In genomic region chr7:103344453-103345149, GRCh38 we compare ENCODE assay signal across 1 cellular context.
TF ChIP-seq lines count a peak whose summit lies in the region.

A gene with protein sequence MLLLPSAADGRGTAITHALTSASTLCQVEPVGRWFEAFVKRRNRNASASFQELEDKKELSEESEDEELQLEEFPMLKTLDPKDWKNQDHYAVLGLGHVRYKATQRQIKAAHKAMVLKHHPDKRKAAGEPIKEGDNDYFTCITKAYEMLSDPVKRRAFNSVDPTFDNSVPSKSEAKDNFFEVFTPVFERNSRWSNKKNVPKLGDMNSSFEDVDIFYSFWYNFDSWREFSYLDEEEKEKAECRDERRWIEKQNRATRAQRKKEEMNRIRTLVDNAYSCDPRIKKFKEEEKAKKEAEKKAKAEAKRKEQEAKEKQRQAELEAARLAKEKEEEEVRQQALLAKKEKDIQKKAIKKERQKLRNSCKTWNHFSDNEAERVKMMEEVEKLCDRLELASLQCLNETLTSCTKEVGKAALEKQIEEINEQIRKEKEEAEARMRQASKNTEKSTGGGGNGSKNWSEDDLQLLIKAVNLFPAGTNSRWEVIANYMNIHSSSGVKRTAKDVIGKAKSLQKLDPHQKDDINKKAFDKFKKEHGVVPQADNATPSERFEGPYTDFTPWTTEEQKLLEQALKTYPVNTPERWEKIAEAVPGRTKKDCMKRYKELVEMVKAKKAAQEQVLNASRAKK (minus strand): TSS chr7:103344767. CDS start chr7:103344622, 145 bp downstream.

TF ChIP-seq in HepG2, 621 proteins besides CTCF, POLR2A, EP300 and RAD21 (continued from another document):
- TF ChIP-seq ETV6 (CRISPR knock-in tag; conservative IDR thresholded peaks at IDR 0.05) = peak; percentile 76
- TF ChIP-seq CBFB (CRISPR knock-in tag; IDR thresholded peaks at IDR 0.05) = peak; percentile 88
- TF ChIP-seq ZNF430 (CRISPR knock-in tag; IDR thresholded peaks at IDR 0.05) = no peak
- TF ChIP-seq ZMYM2 (CRISPR knock-in tag; IDR thresholded peaks at IDR 0.05) = peak; percentile 64; the same call in 1 of the 2 replicates
- TF ChIP-seq ZNF138 (CRISPR knock-in tag; IDR thresholded peaks at IDR 0.05; ENCODE audit: low read depth) = no peak
- no peak for TF ChIP-seq LBX2 (CRISPR knock-in tag; IDR thresholded peaks at IDR 0.05; ENCODE audit: borderline replicate concordance)
- peak; percentile 40; the same call in 1 of the 2 replicates for TF ChIP-seq FOXO1 (CRISPR knock-in tag; IDR thresholded peaks at IDR 0.05)
- no peak for TF ChIP-seq SRSF4 (IDR thresholded peaks at IDR 0.05; ENCODE audit: low read depth, low read length, poor library complexity, severe bottlenecking)
- 0 out of 2 replicates have a peak, but pooled peaks have one; percentile 66 for TF ChIP-seq ZNF816 (CRISPR knock-in tag; IDR thresholded peaks at IDR 0.05; ENCODE audit: borderline replicate concordance)
- TF ChIP-seq HNRNPH1 (optimal IDR thresholded peaks at IDR 0.05; ENCODE audit: low read depth, low read length) = no peak
- peak; percentile 57 for TF ChIP-seq RARA (CRISPR knock-in tag; IDR thresholded peaks at IDR 0.05)
- TF ChIP-seq, protein P1, sequence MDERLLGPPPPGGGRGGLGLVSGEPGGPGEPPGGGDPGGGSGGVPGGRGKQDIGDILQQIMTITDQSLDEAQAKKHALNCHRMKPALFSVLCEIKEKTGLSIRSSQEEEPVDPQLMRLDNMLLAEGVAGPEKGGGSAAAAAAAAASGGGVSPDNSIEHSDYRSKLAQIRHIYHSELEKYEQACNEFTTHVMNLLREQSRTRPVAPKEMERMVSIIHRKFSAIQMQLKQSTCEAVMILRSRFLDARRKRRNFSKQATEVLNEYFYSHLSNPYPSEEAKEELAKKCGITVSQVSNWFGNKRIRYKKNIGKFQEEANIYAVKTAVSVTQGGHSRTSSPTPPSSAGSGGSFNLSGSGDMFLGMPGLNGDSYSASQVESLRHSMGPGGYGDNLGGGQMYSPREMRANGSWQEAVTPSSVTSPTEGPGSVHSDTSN (CRISPR knock-in tag; IDR thresholded peaks at IDR 0.05) = no peak
- TF ChIP-seq, protein P2, sequence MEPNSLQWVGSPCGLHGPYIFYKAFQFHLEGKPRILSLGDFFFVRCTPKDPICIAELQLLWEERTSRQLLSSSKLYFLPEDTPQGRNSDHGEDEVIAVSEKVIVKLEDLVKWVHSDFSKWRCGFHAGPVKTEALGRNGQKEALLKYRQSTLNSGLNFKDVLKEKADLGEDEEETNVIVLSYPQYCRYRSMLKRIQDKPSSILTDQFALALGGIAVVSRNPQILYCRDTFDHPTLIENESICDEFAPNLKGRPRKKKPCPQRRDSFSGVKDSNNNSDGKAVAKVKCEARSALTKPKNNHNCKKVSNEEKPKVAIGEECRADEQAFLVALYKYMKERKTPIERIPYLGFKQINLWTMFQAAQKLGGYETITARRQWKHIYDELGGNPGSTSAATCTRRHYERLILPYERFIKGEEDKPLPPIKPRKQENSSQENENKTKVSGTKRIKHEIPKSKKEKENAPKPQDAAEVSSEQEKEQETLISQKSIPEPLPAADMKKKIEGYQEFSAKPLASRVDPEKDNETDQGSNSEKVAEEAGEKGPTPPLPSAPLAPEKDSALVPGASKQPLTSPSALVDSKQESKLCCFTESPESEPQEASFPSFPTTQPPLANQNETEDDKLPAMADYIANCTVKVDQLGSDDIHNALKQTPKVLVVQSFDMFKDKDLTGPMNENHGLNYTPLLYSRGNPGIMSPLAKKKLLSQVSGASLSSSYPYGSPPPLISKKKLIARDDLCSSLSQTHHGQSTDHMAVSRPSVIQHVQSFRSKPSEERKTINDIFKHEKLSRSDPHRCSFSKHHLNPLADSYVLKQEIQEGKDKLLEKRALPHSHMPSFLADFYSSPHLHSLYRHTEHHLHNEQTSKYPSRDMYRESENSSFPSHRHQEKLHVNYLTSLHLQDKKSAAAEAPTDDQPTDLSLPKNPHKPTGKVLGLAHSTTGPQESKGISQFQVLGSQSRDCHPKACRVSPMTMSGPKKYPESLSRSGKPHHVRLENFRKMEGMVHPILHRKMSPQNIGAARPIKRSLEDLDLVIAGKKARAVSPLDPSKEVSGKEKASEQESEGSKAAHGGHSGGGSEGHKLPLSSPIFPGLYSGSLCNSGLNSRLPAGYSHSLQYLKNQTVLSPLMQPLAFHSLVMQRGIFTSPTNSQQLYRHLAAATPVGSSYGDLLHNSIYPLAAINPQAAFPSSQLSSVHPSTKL (CRISPR knock-in tag; IDR thresholded peaks at IDR 0.05) = peak; percentile 83
- peak; percentile 99 for TF ChIP-seq KAT8 (CRISPR knock-in tag; IDR thresholded peaks at IDR 0.05)
- TF ChIP-seq ZNF615 (CRISPR knock-in tag; IDR thresholded peaks at IDR 0.05; ENCODE audit: borderline replicate concordance) = no peak
- TF ChIP-seq ZNF253 (CRISPR knock-in tag; IDR thresholded peaks at IDR 0.05; ENCODE audit: borderline replicate concordance) = peak; percentile 81; the same call in 1 of the 2 replicates
- peak; percentile 94 for TF ChIP-seq TAF1 (CRISPR knock-in tag; IDR thresholded peaks at IDR 0.05)
- TF ChIP-seq MIER2 (CRISPR knock-in tag; IDR thresholded peaks at IDR 0.05) = peak; percentile 58; the same call in 1 of the 2 replicates
- peak; percentile 40; the same call in 1 of the 2 replicates for TF ChIP-seq ZKSCAN8 (CRISPR knock-in tag; IDR thresholded peaks at IDR 0.05; ENCODE audit: borderline replicate concordance)
- no peak for TF ChIP-seq ZNF335 (CRISPR knock-in tag; IDR thresholded peaks at IDR 0.05)
- no peak for TF ChIP-seq CCAR2 (optimal IDR thresholded peaks at IDR 0.05; ENCODE audit: low read depth, low read length)
